ENCODE assay signal across 8 cellular contexts in genomic region chr19:45769054-45769782, GRCh38. TPM values are rescaled to one million over a fixed set of nuclear protein-coding genes. Genes with fewer than 3 reads are reported as not detected.
DNase-seq lines count a peak whose midpoint lies in the region; ATAC-seq, FAIRE-seq and TF ChIP-seq lines count a peak whose summit lies in the region.

Gene SIX5 (minus strand): TSS chr19:45769252. CDS start chr19:45768844, 408 bp downstream.

- TF ChIP-seq CTCF in AG04450 (IDR thresholded peaks at IDR 0.05; ENCODE audit: low read depth, low read length) (no peak), kidney (IDR thresholded peaks at IDR 0.05; ENCODE audit: borderline replicate concordance, extremely low read depth, insufficient read depth) (no peak)

- ATAC-seq in GM18907 (IDR thresholded peaks at IDR 0.05; ENCODE audit: unreplicated experiment) (peak; percentile 43), HG03139 (IDR thresholded peaks at IDR 0.05; ENCODE audit: unreplicated experiment) (peak; percentile 53)
- ATAC-seq in activated CD4-positive, CD25-positive, alpha-beta regulatory T cell treated with anti-CD3 and anti-CD28 coated beads, Interleukin-2, amount 50 U/mL, for 24 hours: peak; percentile 63 to 64

- FAIRE-seq in kidney (lab: Jason Lieb, UNC): no peak

- H3K27me3 ChIP-seq in AG04450 (ENCODE audit: control insufficient read depth, insufficient read depth, low read length): no peaks in the 10 kb centered on the region

- CTCF ChIA-PET in AG04450 (lab: Charles Lee): interaction anchor here (0.5 to 2.3 kb wide), 12 partner anchors 12 to 626 kb away, joined by 3 to 45 read pairs (median 3); partner anchors contain the start of genes DMPK and DMWD

- DNase-seq in AG04450 (ENCODE audit: low read depth, low spot score): peak; percentile 96
- DNase-seq in NCI-H2227 treated with DMSO at 0.1 percent for 48 hours (lab: John Stamatoyannopoulos, UW): peak; percentile 89
- peak; percentile 88 for DNase-seq in cerebellar cortex (ENCODE audit: low spot score)
- DNase-seq in kidney: peak; percentile 100
- peak; percentile 91 to 92 for DNase-seq in stimulated activated CD4-positive, alpha-beta T cell treated with anti-CD3 and anti-CD28 coated beads, Interleukin-15, amount 100 ng/mL, for 1 hour (ENCODE audit: low read depth in 1 of 2, low spot score in 1 of 2)

- H3K4me1 ChIP-seq in kidney (ENCODE audit: control insufficient read depth in 1 of 2, insufficient read depth in 1 of 2, low read depth in 1 of 2, low read length in 2 of 2): peaks cover 12 to 15% of the 10 kb centered on the region in 2 donors

- H3K9me3 ChIP-seq in AG04450 (ENCODE audit: control insufficient read depth, insufficient read depth, low read length): no peaks in the 10 kb centered on the region; the same call in 1 of the 2 replicates
- H3K9me3 ChIP-seq in kidney (ENCODE audit: control insufficient read depth in 1 of 2, low read length in 2 of 2): no peaks in the 10 kb centered on the region

- POLR2A ChIA-PET in AG04450 (lab: Yijun Ruan, JAX): interaction anchor here (0.5 to 4.7 kb wide), 30 partner anchors 11 to 155 kb away, joined by 3 to 50 read pairs (median 4); partner anchors contain the start of genes DMPK, DMWD, FBXO46 and MYPOP

- intact Hi-C loops in kidney (cut with DNase I): no loop called here

- peaks cover 0 to 2% of the 10 kb centered on the region in 2 donors for H3K36me3 ChIP-seq in kidney (ENCODE audit: control insufficient read depth in 1 of 2, insufficient read depth in 2 of 2, low read length in 2 of 2)

- H3K4me3 ChIP-seq in AG04450 (ENCODE audit: low read depth, low read length): peak within 1 kb of the TSS; percentile 67
- peak within 1 kb of the TSS; percentile 82 to 86 for H3K4me3 ChIP-seq in kidney (ENCODE audit: low read length in 2 of 2)

- peak within 1 kb of the TSS; percentile 80 to 86 for H3K9ac ChIP-seq in kidney (ENCODE audit: low read length in 2 of 2)

- H3K27ac ChIP-seq in AG04450 (ENCODE audit: low read depth, low read length) (peak within 1 kb of the TSS; percentile 93), kidney (ENCODE audit: low read depth in 2 of 2, low read length in 2 of 2) (peak within 1 kb of the TSS; percentile 97 to 99)

RNA-seq across cellular contexts. Expression of gene SIX5, which starts in this region (rescaled TPM):
- polyA plus RNA-seq in AG04450 (2011; rRNA removed) (4.4 and 6.7 TPM in 2 replicates), kidney (ENCODE audit: insufficient read depth, low read depth, low replicate concordance) (15.2 TPM)
- polyA minus RNA-seq in AG04450 (2011; rRNA and poly(A)+ RNA removed): 5.3 and 7.5 TPM in 2 replicates
- total RNA-seq in kidney: 19.4 TPM

Comparison
In these comparisons a context has a peak if more than half of its experiments do, and no peak if none do; other contexts are left out.
1. Peak in every context shown above with its lines: DNase-seq, ATAC-seq, H3K4me3 ChIP-seq and H3K27ac ChIP-seq.